1 cellular context compared by ENCODE assay signal in the genomic region with DNA sequence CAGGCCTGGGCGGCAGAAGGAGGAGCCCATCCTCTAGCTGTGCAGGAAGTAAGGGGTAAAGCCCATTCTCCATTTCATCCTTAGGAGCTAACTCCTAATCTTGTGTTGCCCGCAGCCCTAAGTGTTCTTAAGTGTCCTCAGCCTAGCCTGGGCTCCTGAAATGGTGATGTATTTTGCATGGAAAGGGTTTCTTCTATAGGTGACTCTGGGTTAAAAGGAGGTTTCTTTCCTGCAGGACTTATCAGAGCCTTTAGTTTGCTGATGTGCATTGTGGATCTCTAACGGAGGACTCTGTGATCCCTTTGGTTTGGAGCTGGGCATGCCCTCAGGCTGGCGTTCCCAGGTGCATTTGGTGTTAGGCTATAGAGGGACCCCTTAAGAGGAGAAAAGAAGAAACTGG.
TF ChIP-seq lines count a peak whose summit lies in the region.

No MANE protein-coding gene starts in this region.

TF ChIP-seq in WTC11, 78 proteins besides CTCF, POLR2A, EP300 and RAD21 (continued from another document):
- TF ChIP-seq, protein P1, sequence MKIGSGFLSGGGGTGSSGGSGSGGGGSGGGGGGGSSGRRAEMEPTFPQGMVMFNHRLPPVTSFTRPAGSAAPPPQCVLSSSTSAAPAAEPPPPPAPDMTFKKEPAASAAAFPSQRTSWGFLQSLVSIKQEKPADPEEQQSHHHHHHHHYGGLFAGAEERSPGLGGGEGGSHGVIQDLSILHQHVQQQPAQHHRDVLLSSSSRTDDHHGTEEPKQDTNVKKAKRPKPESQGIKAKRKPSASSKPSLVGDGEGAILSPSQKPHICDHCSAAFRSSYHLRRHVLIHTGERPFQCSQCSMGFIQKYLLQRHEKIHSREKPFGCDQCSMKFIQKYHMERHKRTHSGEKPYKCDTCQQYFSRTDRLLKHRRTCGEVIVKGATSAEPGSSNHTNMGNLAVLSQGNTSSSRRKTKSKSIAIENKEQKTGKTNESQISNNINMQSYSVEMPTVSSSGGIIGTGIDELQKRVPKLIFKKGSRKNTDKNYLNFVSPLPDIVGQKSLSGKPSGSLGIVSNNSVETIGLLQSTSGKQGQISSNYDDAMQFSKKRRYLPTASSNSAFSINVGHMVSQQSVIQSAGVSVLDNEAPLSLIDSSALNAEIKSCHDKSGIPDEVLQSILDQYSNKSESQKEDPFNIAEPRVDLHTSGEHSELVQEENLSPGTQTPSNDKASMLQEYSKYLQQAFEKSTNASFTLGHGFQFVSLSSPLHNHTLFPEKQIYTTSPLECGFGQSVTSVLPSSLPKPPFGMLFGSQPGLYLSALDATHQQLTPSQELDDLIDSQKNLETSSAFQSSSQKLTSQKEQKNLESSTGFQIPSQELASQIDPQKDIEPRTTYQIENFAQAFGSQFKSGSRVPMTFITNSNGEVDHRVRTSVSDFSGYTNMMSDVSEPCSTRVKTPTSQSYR (CRISPR knock-in tag; IDR thresholded peaks at IDR 0.05), result no peak
- TF ChIP-seq, protein P2, sequence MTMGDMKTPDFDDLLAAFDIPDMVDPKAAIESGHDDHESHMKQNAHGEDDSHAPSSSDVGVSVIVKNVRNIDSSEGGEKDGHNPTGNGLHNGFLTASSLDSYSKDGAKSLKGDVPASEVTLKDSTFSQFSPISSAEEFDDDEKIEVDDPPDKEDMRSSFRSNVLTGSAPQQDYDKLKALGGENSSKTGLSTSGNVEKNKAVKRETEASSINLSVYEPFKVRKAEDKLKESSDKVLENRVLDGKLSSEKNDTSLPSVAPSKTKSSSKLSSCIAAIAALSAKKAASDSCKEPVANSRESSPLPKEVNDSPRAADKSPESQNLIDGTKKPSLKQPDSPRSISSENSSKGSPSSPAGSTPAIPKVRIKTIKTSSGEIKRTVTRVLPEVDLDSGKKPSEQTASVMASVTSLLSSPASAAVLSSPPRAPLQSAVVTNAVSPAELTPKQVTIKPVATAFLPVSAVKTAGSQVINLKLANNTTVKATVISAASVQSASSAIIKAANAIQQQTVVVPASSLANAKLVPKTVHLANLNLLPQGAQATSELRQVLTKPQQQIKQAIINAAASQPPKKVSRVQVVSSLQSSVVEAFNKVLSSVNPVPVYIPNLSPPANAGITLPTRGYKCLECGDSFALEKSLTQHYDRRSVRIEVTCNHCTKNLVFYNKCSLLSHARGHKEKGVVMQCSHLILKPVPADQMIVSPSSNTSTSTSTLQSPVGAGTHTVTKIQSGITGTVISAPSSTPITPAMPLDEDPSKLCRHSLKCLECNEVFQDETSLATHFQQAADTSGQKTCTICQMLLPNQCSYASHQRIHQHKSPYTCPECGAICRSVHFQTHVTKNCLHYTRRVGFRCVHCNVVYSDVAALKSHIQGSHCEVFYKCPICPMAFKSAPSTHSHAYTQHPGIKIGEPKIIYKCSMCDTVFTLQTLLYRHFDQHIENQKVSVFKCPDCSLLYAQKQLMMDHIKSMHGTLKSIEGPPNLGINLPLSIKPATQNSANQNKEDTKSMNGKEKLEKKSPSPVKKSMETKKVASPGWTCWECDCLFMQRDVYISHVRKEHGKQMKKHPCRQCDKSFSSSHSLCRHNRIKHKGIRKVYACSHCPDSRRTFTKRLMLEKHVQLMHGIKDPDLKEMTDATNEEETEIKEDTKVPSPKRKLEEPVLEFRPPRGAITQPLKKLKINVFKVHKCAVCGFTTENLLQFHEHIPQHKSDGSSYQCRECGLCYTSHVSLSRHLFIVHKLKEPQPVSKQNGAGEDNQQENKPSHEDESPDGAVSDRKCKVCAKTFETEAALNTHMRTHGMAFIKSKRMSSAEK (CRISPR knock-in tag; IDR thresholded peaks at IDR 0.05; ENCODE audit: borderline replicate concordance), result no peak
- no peak for TF ChIP-seq ESRRA (CRISPR knock-in tag; IDR thresholded peaks at IDR 0.05; ENCODE audit: borderline replicate concordance)
- TF ChIP-seq CBFB (CRISPR knock-in tag; IDR thresholded peaks at IDR 0.05; ENCODE audit: low read depth), result no peak
- TF ChIP-seq PRRX2 (CRISPR knock-in tag; IDR thresholded peaks at IDR 0.05), result no peak
- TF ChIP-seq, protein P3, sequence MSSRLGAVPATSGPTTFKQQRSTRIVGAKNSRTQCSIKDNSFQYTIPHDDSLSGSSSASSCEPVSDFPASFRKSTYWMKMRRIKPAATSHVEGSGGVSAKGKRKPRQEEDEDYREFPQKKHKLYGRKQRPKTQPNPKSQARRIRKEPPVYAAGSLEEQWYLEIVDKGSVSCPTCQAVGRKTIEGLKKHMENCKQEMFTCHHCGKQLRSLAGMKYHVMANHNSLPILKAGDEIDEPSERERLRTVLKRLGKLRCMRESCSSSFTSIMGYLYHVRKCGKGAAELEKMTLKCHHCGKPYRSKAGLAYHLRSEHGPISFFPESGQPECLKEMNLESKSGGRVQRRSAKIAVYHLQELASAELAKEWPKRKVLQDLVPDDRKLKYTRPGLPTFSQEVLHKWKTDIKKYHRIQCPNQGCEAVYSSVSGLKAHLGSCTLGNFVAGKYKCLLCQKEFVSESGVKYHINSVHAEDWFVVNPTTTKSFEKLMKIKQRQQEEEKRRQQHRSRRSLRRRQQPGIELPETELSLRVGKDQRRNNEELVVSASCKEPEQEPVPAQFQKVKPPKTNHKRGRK (CRISPR knock-in tag; IDR thresholded peaks at IDR 0.05; ENCODE audit: borderline replicate concordance), result no peak
- TF ChIP-seq SMAD3 (CRISPR knock-in tag; IDR thresholded peaks at IDR 0.05; ENCODE audit: borderline replicate concordance), result no peak
- TF ChIP-seq, protein P4, sequence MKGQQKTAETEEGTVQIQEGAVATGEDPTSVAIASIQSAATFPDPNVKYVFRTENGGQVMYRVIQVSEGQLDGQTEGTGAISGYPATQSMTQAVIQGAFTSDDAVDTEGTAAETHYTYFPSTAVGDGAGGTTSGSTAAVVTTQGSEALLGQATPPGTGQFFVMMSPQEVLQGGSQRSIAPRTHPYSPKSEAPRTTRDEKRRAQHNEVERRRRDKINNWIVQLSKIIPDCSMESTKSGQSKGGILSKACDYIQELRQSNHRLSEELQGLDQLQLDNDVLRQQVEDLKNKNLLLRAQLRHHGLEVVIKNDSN (CRISPR knock-in tag; IDR thresholded peaks at IDR 0.05), result no peak
- TF ChIP-seq NFATC4 (CRISPR knock-in tag; IDR thresholded peaks at IDR 0.05), result no peak
